8 cellular contexts compared by ENCODE assay signal in the genomic region with DNA sequence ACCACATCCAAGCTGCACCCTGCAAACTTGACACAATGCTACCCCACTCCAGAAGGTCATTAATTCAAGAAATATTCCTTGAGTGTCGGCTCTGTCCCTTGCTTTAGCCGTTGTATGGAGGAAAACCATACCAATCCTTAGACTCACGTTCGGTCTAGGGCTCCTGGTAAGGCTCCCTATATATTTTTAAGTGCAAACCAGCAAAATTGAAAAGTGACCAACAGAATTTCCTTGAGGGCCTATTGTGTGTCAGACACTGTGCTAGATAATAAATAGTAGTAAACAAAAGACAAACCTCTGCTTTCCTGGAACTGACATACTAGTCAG. TPM values are rescaled to one million over a fixed set of nuclear protein-coding genes. Genes with fewer than 3 reads are reported as not detected.
DNase-seq lines count a peak whose midpoint lies in the region; ATAC-seq and TF ChIP-seq lines count a peak whose summit lies in the region.

No MANE protein-coding gene starts in this region.

- H3K9me3 ChIP-seq in HAP-1 (no peaks in the 10 kb centered on the region), WERI-Rb-1 (ENCODE audit: severe bottlenecking) (no peaks in the 10 kb centered on the region), skeletal muscle tissue (ENCODE audit: control insufficient read depth in 3 of 3, low read length in 3 of 3) (no peaks in the 10 kb centered on the region)

- H3K9ac ChIP-seq in skeletal muscle tissue (ENCODE audit: low read depth in 1 of 3, low read length in 3 of 3), result peak overlapping the region; percentile 59 to 96 (median 89)

- no peak for ATAC-seq in foreskin keratinocyte
- no peak for ATAC-seq in HG03460 (IDR thresholded peaks at IDR 0.05; ENCODE audit: unreplicated experiment)

- in situ Hi-C loops in HAP-1 (cut with MboI; ENCODE audit: low sequenced_read_pairs), result no loop called here

- H3K4me1 ChIP-seq in HAP-1 (peaks cover 9% of the 10 kb centered on the region), foreskin keratinocyte (peaks cover 7% of the 10 kb centered on the region), skeletal muscle tissue (ENCODE audit: control insufficient read depth in 3 of 3, insufficient read depth in 3 of 3, low read length in 3 of 3) (peaks cover 25 to 38% (median 29%) of the 10 kb centered on the region in 3 donors)

- no peak for DNase-seq in HAP-1 (ENCODE audit: low spot score in 2 of 2)
- no peak for DNase-seq in WERI-Rb-1
- DNase-seq in foreskin keratinocyte, result no peak
- DNase-seq in midbrain (lab: John Stamatoyannopoulos, UW), result no peak
- no peak for DNase-seq in stimulated activated CD4-positive, alpha-beta T cell treated with anti-CD3 and anti-CD28 coated beads, Interleukin-2, amount 100 ng/mL, for 24 hours
- DNase-seq in activated effector memory CD4-positive, alpha-beta T cell treated with Interleukin-2 at 50 U/mL for 16 hours, result no peak

- H3K4me3 ChIP-seq in HAP-1 (peak overlapping the region; percentile 92), WERI-Rb-1 (ENCODE audit: low read depth, low read length) (peak overlapping the region; percentile 94), skeletal muscle tissue (ENCODE audit: low read length in 3 of 3) (peak overlapping the region; percentile 91 to 97 (median 96))

- TF ChIP-seq CTCF in WERI-Rb-1 (IDR thresholded peaks at IDR 0.05; ENCODE audit: low read depth, low read length), result no peak
- TF ChIP-seq CTCF in foreskin keratinocyte (conservative IDR thresholded peaks at IDR 0.05), result no peak

- H3K27ac ChIP-seq in WERI-Rb-1, result peak overlapping the region; percentile 79
- peak overlapping the region; percentile 1 for H3K27ac ChIP-seq in foreskin keratinocyte
- peak overlapping the region; percentile 82 for H3K27ac ChIP-seq in skeletal muscle tissue (ENCODE audit: low read depth, low read length)

- H3K36me3 ChIP-seq in HAP-1 (replicated peaks), result no peaks in the 10 kb centered on the region
- H3K36me3 ChIP-seq in WERI-Rb-1, result no peaks in the 10 kb centered on the region
- no peaks in the 10 kb centered on the region for H3K36me3 ChIP-seq in skeletal muscle tissue (ENCODE audit: control insufficient read depth in 3 of 3, insufficient read depth in 3 of 3, low read length in 3 of 3)

- no peaks in the 10 kb centered on the region for H3K27me3 ChIP-seq in HAP-1 (ENCODE audit: low read depth)
- no peaks in the 10 kb centered on the region for H3K27me3 ChIP-seq in WERI-Rb-1 (ENCODE audit: insufficient read depth, low read depth, severe bottlenecking)
- H3K27me3 ChIP-seq in foreskin keratinocyte, result no peaks in the 10 kb centered on the region
- no peaks in the 10 kb centered on the region for H3K27me3 ChIP-seq in skeletal muscle tissue (ENCODE audit: control insufficient read depth in 3 of 3, insufficient read depth in 3 of 3, low read length in 3 of 3)

RNA-seq across cellular contexts. Expression of gene BBS2, which starts 0.4 kb away (rescaled TPM):
- total RNA-seq in foreskin keratinocyte (53.4 and 57.8 TPM in 2 replicates), skeletal muscle tissue (86.1 TPM)
- 22.9 and 25.4 TPM in 2 replicates for polyA plus RNA-seq in foreskin keratinocyte

RNA-seq across cellular contexts. Expression of gene MT4, which starts 44.7 kb away (rescaled TPM):
- total RNA-seq in foreskin keratinocyte, result not detected in 2 replicates
- not detected in 2 replicates for polyA plus RNA-seq in foreskin keratinocyte
- total RNA-seq in skeletal muscle tissue, result not detected

Comparison
In these comparisons a context has a peak if more than half of its experiments do, and no peak if none do; other contexts are left out.
1. H3K27ac ChIP-seq: peak in every context shown above with its lines; median percentile 82 in skeletal muscle tissue; 79 in WERI-Rb-1; 1 in foreskin keratinocyte.